13 cellular contexts compared by ENCODE assay signal in the genomic region with DNA sequence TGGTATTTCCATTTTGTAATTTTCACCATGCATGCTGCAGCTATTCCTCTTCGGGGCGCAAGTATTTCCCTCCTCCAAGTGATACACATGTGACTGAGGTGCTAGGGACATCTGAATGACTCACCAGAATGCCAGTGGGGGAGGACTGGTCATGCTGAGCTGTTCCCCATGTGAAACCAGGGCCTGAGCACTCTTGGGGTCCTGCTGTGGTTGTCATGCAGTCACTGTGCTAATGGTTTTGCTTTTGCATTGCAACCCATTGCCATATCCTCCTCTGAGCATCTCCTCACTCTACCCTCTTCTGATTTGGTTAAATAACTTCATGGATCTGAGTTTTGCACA. TPM values are rescaled to one million over a fixed set of nuclear protein-coding genes. Genes with fewer than 3 reads are reported as not detected.
A peak's percentile ranks its signal among the peaks of the same experiment; 100 is the strongest.
DNase-seq lines count a peak whose midpoint lies in the region; ATAC-seq and TF ChIP-seq lines count a peak whose summit lies in the region.
"Had no signal": no experiment of that assay in that cellular context is flagged by ENCODE, and none has a peak within 500 bp of the region (broad histone marks: within the 10 kb centered on the region; RNA-seq: fewer than 3 reads in every experiment).

No MANE protein-coding gene starts in this region.

- H3K4me3 Mint-ChIP-seq in activated naive CD4-positive, alpha-beta T cell treated with anti-CD3 and anti-CD28 coated beads for 36 hours, result peak overlapping the region; percentile 41
- H3K4me3 Mint-ChIP-seq in stimulated activated naive B cell treated with anti-CD40 and anti-IgM and Interleukin-4, amounts not matched to agents 10 μg/mL and 1 μg/mL and 100 μg/mL, for 72 hours, result no peak overlapping the region
- H3K4me3 Mint-ChIP-seq in stimulated activated memory B cell treated with anti-CD40 and anti-IgM and Interleukin-4, amounts not matched to agents 10 μg/mL and 1 μg/mL and 100 μg/mL, for 72 hours, result no peak overlapping the region

- peak overlapping the region; percentile 97 for H3K27ac Mint-ChIP-seq in activated naive CD4-positive, alpha-beta T cell treated with anti-CD3 and anti-CD28 coated beads for 36 hours
- peak overlapping the region; percentile 95 to 98 for H3K27ac Mint-ChIP-seq in activated naive CD4-positive, alpha-beta T cell treated with anti-CD3 and anti-CD28 coated beads, Interleukin-2, amount 50 U/mL, for 72 hours
- H3K27ac Mint-ChIP-seq in stimulated activated naive B cell treated with anti-CD40 and anti-IgM and Interleukin-4, amounts not matched to agents 10 μg/mL and 1 μg/mL and 100 μg/mL, for 72 hours, result peak overlapping the region; percentile 31
- no peak overlapping the region for H3K27ac Mint-ChIP-seq in stimulated activated memory B cell treated with anti-CD40 and anti-IgM and Interleukin-4, amounts not matched to agents 10 μg/mL and 1 μg/mL and 100 μg/mL, for 72 hours

- TF ChIP-seq CTCF in esophagus muscularis mucosa (IDR thresholded peaks at IDR 0.05), result no peak

- H3K9me3 Mint-ChIP-seq in activated naive CD4-positive, alpha-beta T cell treated with anti-CD3 and anti-CD28 coated beads for 36 hours, result no peaks in the 10 kb centered on the region
- peaks cover 0 to 5% of the 10 kb centered on the region in 2 donors for H3K9me3 Mint-ChIP-seq in activated naive CD4-positive, alpha-beta T cell treated with anti-CD3 and anti-CD28 coated beads, Interleukin-2, amount 50 U/mL, for 72 hours
- peaks cover 0 to 2% of the 10 kb centered on the region in 2 donors for H3K9me3 Mint-ChIP-seq in stimulated activated naive B cell treated with anti-CD40 and anti-IgM and Interleukin-4, amounts not matched to agents 10 μg/mL and 1 μg/mL and 100 μg/mL, for 72 hours
- H3K9me3 Mint-ChIP-seq in stimulated activated memory B cell treated with anti-CD40 and anti-IgM and Interleukin-4, amounts not matched to agents 10 μg/mL and 1 μg/mL and 100 μg/mL, for 72 hours, result no peaks in the 10 kb centered on the region

- H3K9me3 ChIP-seq in esophagus muscularis mucosa, result no peaks in the 10 kb centered on the region
- H3K9me3 ChIP-seq: pancreas had no signal

- intact Hi-C loops in activated naive CD4-positive, alpha-beta T cell treated with anti-CD3 and anti-CD28 coated beads for 36 hours (cut with micrococcal nuclease), result loop anchor here (1.0 to 10.0 kb wide), 4 partner anchors 11 to 1989 kb away; partner anchors contain the start of genes NIPAL4 and RNF145
- intact Hi-C loops in esophagus muscularis mucosa (cut with DNase I), result no loop called here

- WGBS in esophagus muscularis mucosa, result 85% methylated on average over 2 of the region's 2 CpGs

- peaks cover 93% of the 10 kb centered on the region for H3K36me3 Mint-ChIP-seq in activated naive CD4-positive, alpha-beta T cell treated with anti-CD3 and anti-CD28 coated beads for 36 hours (ENCODE audit: low read depth)
- peaks cover 69 to 91% of the 10 kb centered on the region in 2 donors for H3K36me3 Mint-ChIP-seq in activated naive CD4-positive, alpha-beta T cell treated with anti-CD3 and anti-CD28 coated beads, Interleukin-2, amount 50 U/mL, for 72 hours
- no peaks in the 10 kb centered on the region for H3K36me3 Mint-ChIP-seq in stimulated activated naive B cell treated with anti-CD40 and anti-IgM and Interleukin-4, amounts not matched to agents 10 μg/mL and 1 μg/mL and 100 μg/mL, for 72 hours
- H3K36me3 Mint-ChIP-seq in stimulated activated memory B cell treated with anti-CD40 and anti-IgM and Interleukin-4, amounts not matched to agents 10 μg/mL and 1 μg/mL and 100 μg/mL, for 72 hours, result no peaks in the 10 kb centered on the region

- ATAC-seq in HG03175 (IDR thresholded peaks at IDR 0.05; ENCODE audit: unreplicated experiment), result peak; percentile 24
- peak in 1 of 2 donors; percentile 25 for ATAC-seq in activated naive CD4-positive, alpha-beta T cell treated with anti-CD3 and anti-CD28 coated beads, Interleukin-2, amount 50 U/mL, for 72 hours
- ATAC-seq in stimulated activated naive B cell treated with anti-CD40 and anti-IgM and Interleukin-4, amounts not matched to agents 10 μg/mL and 1 μg/mL and 100 μg/mL, for 72 hours (replicated peaks), result no peak
- no peak for ATAC-seq in GM19467 (IDR thresholded peaks at IDR 0.05; ENCODE audit: unreplicated experiment)
- ATAC-seq in stimulated activated memory B cell treated with anti-CD40 and anti-IgM and Interleukin-4, amounts not matched to agents 10 μg/mL and 1 μg/mL and 100 μg/mL, for 72 hours, result no peak
- ATAC-seq: esophagus mucosa, pancreas had no signal

- CTCF ChIA-PET in activated naive CD4-positive, alpha-beta T cell treated with anti-CD3 and anti-CD28 coated beads for 36 hours (lab: Charles Lee), result interaction anchor here (1.5 to 2.2 kb wide), 4 partner anchors 10 to 31 kb away, joined by 3 to 10 read pairs (median 5); no protein-coding TSS in a partner anchor

- no peaks in the 10 kb centered on the region for H3K36me3 ChIP-seq in esophagus muscularis mucosa
- H3K36me3 ChIP-seq: pancreas had no signal

- TF ChIP-seq EP300 in esophagus muscularis mucosa (IDR thresholded peaks at IDR 0.05), result no peak

- no peaks in the 10 kb centered on the region for H3K27me3 Mint-ChIP-seq in activated naive CD4-positive, alpha-beta T cell treated with anti-CD3 and anti-CD28 coated beads for 36 hours (ENCODE audit: low read depth)
- H3K27me3 Mint-ChIP-seq in stimulated activated naive B cell treated with anti-CD40 and anti-IgM and Interleukin-4, amounts not matched to agents 10 μg/mL and 1 μg/mL and 100 μg/mL, for 72 hours, result peaks cover 0 to 3% of the 10 kb centered on the region in 2 donors
- H3K27me3 Mint-ChIP-seq in stimulated activated memory B cell treated with anti-CD40 and anti-IgM and Interleukin-4, amounts not matched to agents 10 μg/mL and 1 μg/mL and 100 μg/mL, for 72 hours, result no peaks in the 10 kb centered on the region

- H3K4me1 Mint-ChIP-seq in activated naive CD4-positive, alpha-beta T cell treated with anti-CD3 and anti-CD28 coated beads for 36 hours (ENCODE audit: low read depth), result peaks cover 98% of the 10 kb centered on the region
- peaks cover 52 to 64% of the 10 kb centered on the region in 2 donors for H3K4me1 Mint-ChIP-seq in stimulated activated naive B cell treated with anti-CD40 and anti-IgM and Interleukin-4, amounts not matched to agents 10 μg/mL and 1 μg/mL and 100 μg/mL, for 72 hours
- H3K4me1 Mint-ChIP-seq in stimulated activated memory B cell treated with anti-CD40 and anti-IgM and Interleukin-4, amounts not matched to agents 10 μg/mL and 1 μg/mL and 100 μg/mL, for 72 hours, result peaks cover 54% of the 10 kb centered on the region

- no peak overlapping the region for H3K4me3 ChIP-seq in esophagus muscularis mucosa
- H3K4me3 ChIP-seq: pancreas had no signal

- no peaks in the 10 kb centered on the region for H3K27me3 ChIP-seq in esophagus muscularis mucosa
- H3K27me3 ChIP-seq: pancreas had no signal

- no peak for DNase-seq in activated naive CD4-positive, alpha-beta T cell treated with anti-CD3 and anti-CD28 coated beads for 36 hours
- no peak for DNase-seq in activated naive CD4-positive, alpha-beta T cell (lab: John Stamatoyannopoulos, UW)
- DNase-seq in activated naive CD4-positive, alpha-beta T cell treated with anti-CD3 and anti-CD28 coated beads, Interleukin-2, amount 50 U/mL, for 72 hours (ENCODE audit: low spot score in 2 of 2), result no peak
- DNase-seq in stimulated activated naive B cell treated with anti-CD40 and anti-IgM and Interleukin-4, amounts not matched to agents 10 μg/mL and 1 μg/mL and 100 μg/mL, for 72 hours, result no peak
- no peak for DNase-seq in esophagus muscularis mucosa (ENCODE audit: extremely low spot score)
- DNase-seq: mesenchymal stem cell, NCI-H526, pancreas had no signal

- no peak for TF ChIP-seq POLR2A in esophagus muscularis mucosa (IDR thresholded peaks at IDR 0.05; ENCODE audit: low read depth)

- peaks cover 0 to 7% (median 0%) of the 10 kb centered on the region in 4 donors for H3K4me1 ChIP-seq in esophagus muscularis mucosa
- H3K4me1 ChIP-seq: pancreas had no signal

- no peak overlapping the region for H3K27ac ChIP-seq in esophagus muscularis mucosa (replicated peaks in 1 of 4)
- H3K27ac ChIP-seq: pancreas had no signal

RNA-seq across cellular contexts. Expression of gene ITK, which starts 35.2 kb away (rescaled TPM):
- total RNA-seq in activated naive CD4-positive, alpha-beta T cell treated with anti-CD3 and anti-CD28 coated beads for 36 hours, result 100 to 1,000 TPM; 340 TPM
- total RNA-seq in activated naive CD4-positive, alpha-beta T cell treated with anti-CD3 and anti-CD28 coated beads, Interleukin-2, amount 50 U/mL, for 72 hours, result 100 to 1,000 TPM; 203 to 308 TPM
- total RNA-seq in esophagus muscularis mucosa, result 1 to 10 TPM in 3 of 4 donors, under 1 TPM in 1; 0.80 to 6.3 (median 1.6) TPM
- total RNA-seq: chondrocyte had no signal

RNA-seq across cellular contexts. Expression of gene GARIN3, which starts 49.7 kb away (rescaled TPM):
- 1 to 10 TPM; 3.6 to 3.8 TPM for total RNA-seq in activated naive CD4-positive, alpha-beta T cell treated with anti-CD3 and anti-CD28 coated beads for 36 hours
- total RNA-seq in activated naive CD4-positive, alpha-beta T cell treated with anti-CD3 and anti-CD28 coated beads, Interleukin-2, amount 50 U/mL, for 72 hours, result under 1 TPM; 0.46 to 0.47 TPM
- not detected for total RNA-seq in esophagus muscularis mucosa
- total RNA-seq: chondrocyte, esophagus mucosa, pancreas had no signal

RNA-seq across cellular contexts. Expression of gene CYFIP2, which starts 50.1 kb away (rescaled TPM):
- total RNA-seq in activated naive CD4-positive, alpha-beta T cell treated with anti-CD3 and anti-CD28 coated beads for 36 hours, result 100 to 1,000 TPM; 490 to 492 TPM
- total RNA-seq in activated naive CD4-positive, alpha-beta T cell treated with anti-CD3 and anti-CD28 coated beads, Interleukin-2, amount 50 U/mL, for 72 hours, result 100 to 1,000 TPM; 335 to 493 TPM
- 10 to 100 TPM; 12.6 to 24.9 (median 14.6) TPM for total RNA-seq in esophagus muscularis mucosa

Comparison
In these comparisons a context has a peak if more than half of its experiments do, and no peak if none do; other contexts are left out.
1. RNA of gene ITK, which starts 35.2 kb away (total RNA-seq): 340 TPM in activated naive CD4-positive, alpha-beta T cell treated with anti-CD3 and anti-CD28 coated beads for 36 hours and 203 to 308 TPM in activated naive CD4-positive, alpha-beta T cell treated with anti-CD3 and anti-CD28 coated beads, Interleukin-2, amount 50 U/mL, for 72 hours; 0.80 to 6.3 TPM in esophagus muscularis mucosa; every median in the first group is over 10 times any median in the second.
2. RNA of gene CYFIP2, which starts 50.1 kb away (total RNA-seq): 335 to 493 TPM in activated naive CD4-positive, alpha-beta T cell treated with anti-CD3 and anti-CD28 coated beads, Interleukin-2, amount 50 U/mL, for 72 hours and 490 to 492 TPM in activated naive CD4-positive, alpha-beta T cell treated with anti-CD3 and anti-CD28 coated beads for 36 hours; 12.6 to 24.9 TPM in esophagus muscularis mucosa; every median in the first group is over 10 times any median in the second.